Comparison of ENCODE assay signal across 16 cellular contexts in the genomic region with DNA sequence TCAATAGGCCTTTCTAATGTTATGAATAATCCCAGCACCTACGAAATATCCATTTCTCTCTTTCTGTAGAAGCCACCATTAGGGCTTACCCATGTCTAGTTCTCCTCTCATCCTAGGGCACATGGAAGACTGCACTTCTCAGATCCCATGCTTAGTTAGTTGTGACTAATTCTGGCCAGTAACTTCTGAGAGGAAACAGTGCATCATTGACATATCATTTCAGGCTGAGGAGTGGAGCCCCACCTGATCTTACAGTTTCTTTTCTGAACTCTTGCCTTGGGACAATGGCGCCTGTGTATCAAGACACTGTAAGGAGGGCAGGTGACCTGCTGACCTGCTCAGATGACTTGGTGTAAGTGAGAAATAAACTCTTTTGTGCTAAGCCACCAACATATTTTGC. TPM values are rescaled to one million over a fixed set of nuclear protein-coding genes. Genes with fewer than 3 reads are reported as not detected.
DNase-seq lines count a peak whose midpoint lies in the region; ATAC-seq and TF ChIP-seq lines count a peak whose summit lies in the region.
"Had no signal": no experiment of that assay in that cellular context is flagged by ENCODE, and none has a peak within 500 bp of the region (broad histone marks: within the 10 kb centered on the region; RNA-seq: fewer than 3 reads in every experiment).

No MANE protein-coding gene starts in this region.

- TF ChIP-seq CTCF in right atrium auricular region (IDR thresholded peaks at IDR 0.05) (no peak), WERI-Rb-1 (IDR thresholded peaks at IDR 0.05; ENCODE audit: low read depth, low read length) (no peak)

- peaks cover 5% of the 10 kb centered on the region for H3K4me1 Mint-ChIP-seq in activated naive CD8-positive, alpha-beta T cell (ENCODE audit: low read depth)
- H3K4me1 Mint-ChIP-seq: GM23338 had no signal

- no peaks in the 10 kb centered on the region for H3K27me3 ChIP-seq in right atrium auricular region
- no peaks in the 10 kb centered on the region for H3K27me3 ChIP-seq in WERI-Rb-1 (ENCODE audit: insufficient read depth, low read depth, severe bottlenecking)
- H3K27me3 ChIP-seq: upper lobe of right lung had no signal

- H3K9me3 Mint-ChIP-seq in activated naive CD8-positive, alpha-beta T cell (ENCODE audit: low read depth), result no peaks in the 10 kb centered on the region
- H3K9me3 Mint-ChIP-seq: GM23338, T-cell had no signal

- H3K4me1 ChIP-seq in right atrium auricular region, result no peaks in the 10 kb centered on the region
- H3K4me1 ChIP-seq: upper lobe of right lung had no signal

- H3K4me3 Mint-ChIP-seq in activated naive CD8-positive, alpha-beta T cell, result no peak overlapping the region
- H3K4me3 Mint-ChIP-seq: GM23338, T-cell had no signal

- H3K9me3 ChIP-seq in right atrium auricular region, result no peaks in the 10 kb centered on the region
- H3K9me3 ChIP-seq in WERI-Rb-1 (ENCODE audit: severe bottlenecking), result no peaks in the 10 kb centered on the region
- H3K9me3 ChIP-seq: upper lobe of right lung had no signal

- peak overlapping the region; percentile 72 for H3K27ac Mint-ChIP-seq in activated naive CD8-positive, alpha-beta T cell
- H3K27ac Mint-ChIP-seq: GM23338, T-cell had no signal

- peaks cover 2% of the 10 kb centered on the region for H3K36me3 Mint-ChIP-seq in activated naive CD8-positive, alpha-beta T cell
- H3K36me3 Mint-ChIP-seq: T-cell had no signal

- DNase-seq in right atrium auricular region (ENCODE audit: low spot score) (peak; percentile 9), Right ventricle myocardium superior (no peak), foreskin melanocyte (peak; percentile 27), C1 segment of cervical spinal cord (lab: John Stamatoyannopoulos, UW) (no peak), NK-92 (lab: John Stamatoyannopoulos, UW; ENCODE audit: unreplicated experiment) (no peak), WERI-Rb-1 (no peak)
- DNase-seq: activated gamma-delta T cell; NCI-H1436; occipital lobe; right cardiac atrium; stimulated activated CD4-positive, alpha-beta T cell treated with anti-CD3 and anti-CD28 coated beads, Interleukin-15, amount 100 ng/mL, for 24 hours; stimulated activated naive CD4-positive, alpha-beta T cell treated with Interleukin-2 at 50 U/mL for 16 hours; T-cell; upper lobe of right lung had no signal

- no peak for ATAC-seq in Right ventricle myocardium superior (ENCODE audit: poor library complexity)
- ATAC-seq: GM23338, right cardiac atrium, T-cell, upper lobe of right lung had no signal

- H3K4me3 ChIP-seq in right atrium auricular region (no peak overlapping the region), WERI-Rb-1 (ENCODE audit: low read depth, low read length) (no peak overlapping the region)
- H3K4me3 ChIP-seq: GM23338, upper lobe of right lung had no signal

- H3K27ac ChIP-seq in right atrium auricular region (no peak overlapping the region), WERI-Rb-1 (no peak overlapping the region)
- H3K27ac ChIP-seq: upper lobe of right lung had no signal

- no peaks in the 10 kb centered on the region for H3K36me3 ChIP-seq in right atrium auricular region
- H3K36me3 ChIP-seq in WERI-Rb-1, result no peaks in the 10 kb centered on the region
- H3K36me3 ChIP-seq: upper lobe of right lung had no signal

- H3K27me3 Mint-ChIP-seq in activated naive CD8-positive, alpha-beta T cell, result no peaks in the 10 kb centered on the region
- H3K27me3 Mint-ChIP-seq: T-cell had no signal

- intact Hi-C loops in Right ventricle myocardium superior (cut with DNase I), result no loop called here

RNA-seq across cellular contexts. Expression of a gene that starts 39.4 kb away (rescaled TPM):
- total RNA-seq in right atrium auricular region (10 to 100 TPM; 68.2 to 79.9 TPM), Right ventricle myocardium superior (90.8 TPM)

Comparison
In these comparisons a context has a peak if more than half of its experiments do, and no peak if none do; other contexts are left out.
1. DNase-seq: peak in right atrium auricular region (single experiment) and foreskin melanocyte (single experiment); none in Right ventricle myocardium superior (single experiment), C1 segment of cervical spinal cord (0 of 14), NK-92 (single experiment) and WERI-Rb-1 (single experiment).